In genomic region chr1:169794530-169795416, GRCh38 we compare ENCODE assay signal across 9 cellular contexts. TPM values are rescaled to one million over a fixed set of nuclear protein-coding genes. Genes with fewer than 3 reads are reported as not detected.
DNase-seq lines count a peak whose midpoint lies in the region; ATAC-seq, FAIRE-seq and TF ChIP-seq lines count a peak whose summit lies in the region.
"Had no signal": no experiment of that assay in that cellular context is flagged by ENCODE, and none has a peak within 500 bp of the region (broad histone marks: within the 10 kb centered on the region; RNA-seq: fewer than 3 reads in every experiment).

METTL18 (minus strand) TSS chr1:169794907; CDS start chr1:169793695, 1,212 bp downstream.

- H4K20me1 ChIP-seq in keratinocyte (ENCODE audit: control insufficient read depth, extremely low read depth, insufficient read depth, low read length): no peaks in the 10 kb centered on the region

- TF ChIP-seq CTCF in AG09319 (IDR thresholded peaks at IDR 0.05; ENCODE audit: low read depth, low read length) (no peak), keratinocyte (optimal IDR thresholded peaks at IDR 0.05 in 1 of 3, IDR thresholded peaks at IDR 0.05 in 1 of 3, conservative IDR thresholded peaks at IDR 0.05 in 1 of 3; ENCODE audit: extremely low read depth in 1 of 3, insufficient read depth in 2 of 3, low read length in 3 of 3) (no peak)

- H3K9ac ChIP-seq in keratinocyte (ENCODE audit: control insufficient read depth, extremely low read depth, insufficient read depth, low read length): peak within 1 kb of the TSS; percentile 93

- no peaks in the 10 kb centered on the region for H3K9me1 ChIP-seq in keratinocyte (ENCODE audit: control insufficient read depth, extremely low read depth, insufficient read depth, low read length)

- peak; percentile 69 for FAIRE-seq in keratinocyte (lab: Jason Lieb, UNC)
- FAIRE-seq: colon had no signal

- peak; percentile 96 for ATAC-seq in GM19035 (IDR thresholded peaks at IDR 0.05; ENCODE audit: unreplicated experiment)
- ATAC-seq in HG03354 (IDR thresholded peaks at IDR 0.05; ENCODE audit: poor library complexity, severe bottlenecking, unreplicated experiment): peak; percentile 97
- ATAC-seq in activated CD4-positive, CD25-positive, alpha-beta regulatory T cell treated with anti-CD3 and anti-CD28 coated beads, Interleukin-2, amount 50 U/mL, for 24 hours: peak; percentile 99

- no peaks in the 10 kb centered on the region for H3K36me3 ChIP-seq in keratinocyte (ENCODE audit: control insufficient read depth in 2 of 2, extremely low read depth in 1 of 2, insufficient read depth in 2 of 2, low read length in 2 of 2)

- dilution Hi-C loops in keratinocyte (cut with MboI; ENCODE audit: extremely low pct_ligation_motif_present, low sequenced_read_pairs): no loop called here

- peak within 1 kb of the TSS; percentile 69 to 90 (median 89) for H3K4me3 ChIP-seq in keratinocyte (ENCODE audit: control insufficient read depth in 2 of 3, extremely low read depth in 1 of 3, insufficient read depth in 2 of 3, low read depth in 1 of 3, low read length in 3 of 3)

- peak within 1 kb of the TSS; percentile 96 for H2AFZ ChIP-seq in keratinocyte (ENCODE audit: control insufficient read depth, low read length)

- H3K27ac ChIP-seq in keratinocyte (ENCODE audit: control insufficient read depth, insufficient read depth, low read length): peak within 1 kb of the TSS; percentile 93

- peaks cover 28% of the 10 kb centered on the region for H3K79me2 ChIP-seq in keratinocyte (ENCODE audit: control insufficient read depth, insufficient read depth, low read length)

- no peaks in the 10 kb centered on the region for H3K27me3 ChIP-seq in keratinocyte (ENCODE audit: control insufficient read depth, extremely low read depth, insufficient read depth, low read length)

- H3K9me3 ChIP-seq in keratinocyte (ENCODE audit: control insufficient read depth, low read depth, low read length): no peaks in the 10 kb centered on the region

- DNase-seq in AG09319 (ENCODE audit: extremely low read depth, low read depth) (peak; percentile 90), NCI-H446 treated with DMSO at 0.1 percent for 48 hours (lab: John Stamatoyannopoulos, UW) (peak; percentile 92), cerebellar nuclear complex (lab: John Stamatoyannopoulos, UW) (peak; percentile 65 to 90), keratinocyte (ENCODE audit: low read depth, low spot score) (peak; percentile 65)
- DNase-seq in stimulated activated CD4-positive, alpha-beta T cell treated with anti-CD3 and anti-CD28 coated beads, Interleukin-15, amount 100 ng/mL, for 1 hour (ENCODE audit: low read depth in 1 of 2, low spot score in 1 of 2): peak; percentile 77 to 83

- H3K4me1 ChIP-seq in keratinocyte (ENCODE audit: control insufficient read depth, extremely low read depth, insufficient read depth, low read length): peaks cover 15% of the 10 kb centered on the region

- H3K4me2 ChIP-seq in keratinocyte (ENCODE audit: control insufficient read depth, extremely low read depth, insufficient read depth, low read depth, low read length): peak within 1 kb of the TSS; percentile 94

RNA-seq across cellular contexts. Expression of gene METTL18, which starts in this region (rescaled TPM):
- polyA plus RNA-seq in keratinocyte: 2.4 to 6.6 TPM (median 3.6 TPM) in 3 replicates
- polyA plus RNA-seq in keratinocyte (2011; ENCODE audit: low read depth): 1.3 TPM
- polyA plus RNA-seq in keratinocyte (2011; cell fraction: cytosol; rRNA removed): 1.8 and 4.0 TPM in 2 replicates
- polyA plus RNA-seq in keratinocyte (2011; cell fraction: nucleus; rRNA removed): 2.1 and 4.5 TPM in 2 replicates
- polyA plus RNA-seq in keratinocyte (2012; ENCODE audit: low replicate concordance): 4.0 and 5.1 TPM in 2 replicates
- polyA minus RNA-seq in keratinocyte: 1.5 to 2.0 TPM in 2 of 3 replicates, not detected in the other
- 1.3 TPM for polyA minus RNA-seq in keratinocyte (2011; cell fraction: cytosol; rRNA and poly(A)+ RNA removed)
- polyA minus RNA-seq in keratinocyte (2011; cell fraction: nucleus; rRNA and poly(A)+ RNA removed): 1.0 and 1.1 TPM in 2 replicates

Comparison
In these comparisons a context has a peak if more than half of its experiments do, and no peak if none do; other contexts are left out.
1. Peak in every context shown above with its lines: DNase-seq, ATAC-seq, H3K4me3 ChIP-seq and H3K27ac ChIP-seq.